17 cellular contexts compared by ENCODE assay signal in the genomic region with DNA sequence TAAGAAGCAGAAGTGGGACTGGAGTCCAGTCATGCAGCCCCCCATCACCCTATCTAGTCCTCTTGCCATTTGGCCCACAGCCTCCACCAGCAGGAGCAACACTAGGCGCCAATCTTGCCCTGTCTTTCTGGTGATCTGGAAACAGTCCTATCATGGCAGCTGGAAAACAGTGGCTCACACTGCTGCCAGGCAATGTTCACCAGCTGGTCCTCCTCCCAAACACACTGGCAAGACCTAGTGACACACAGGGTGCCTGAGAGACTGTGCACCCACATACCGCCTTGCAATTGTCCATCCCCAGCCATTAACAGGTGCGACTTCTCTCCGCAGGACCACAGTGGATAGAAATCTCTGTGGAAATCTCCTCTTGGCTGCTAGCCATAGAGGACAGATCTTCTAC.
"Had no signal": no experiment of that assay in that cellular context is flagged by ENCODE, and none has a peak within 500 bp of the region (broad histone marks: within the 10 kb centered on the region; RNA-seq: fewer than 3 reads in every experiment).

No MANE protein-coding gene starts in this region.

- H3K27ac ChIP-seq: cardiac muscle cell, dorsolateral prefrontal cortex, VCaP had no signal

- H3K27me3 ChIP-seq: ascending aorta, cardiac muscle cell, dorsolateral prefrontal cortex had no signal

- H3K4me3 ChIP-seq: ascending aorta, cardiac muscle cell, dorsolateral prefrontal cortex had no signal

- H3K9me3 ChIP-seq: ascending aorta had no signal

- H3K36me3 ChIP-seq: ascending aorta, cardiac muscle cell had no signal

- DNase-seq: activated CD4-positive, alpha-beta T cell treated with anti-CD3 and anti-CD28 coated beads for 1 hour; activated CD4-positive, alpha-beta T cell treated with anti-CD3 and anti-CD28 coated beads, Interleukin-2, amount 50 U/mL, for 4 hours; activated naive CD4-positive, alpha-beta T cell treated with anti-CD3 and anti-CD28 coated beads for 36 hours; activated naive CD8-positive, alpha-beta T cell treated with anti-CD3 and anti-CD28 coated beads, Interleukin-2, amount 50 U/mL, for 24 hours; dorsolateral prefrontal cortex; glutamatergic neuron; kidney glomerular epithelial cell; midbrain; stimulated activated CD4-positive, alpha-beta T cell treated with anti-CD3 and anti-CD28 coated beads, Interleukin-15, amount 100 ng/mL, for 24 hours; stimulated activated CD4-positive, alpha-beta T cell treated with anti-CD3 and anti-CD28 coated beads, Interleukin-4, amount 100 ng/mL, for 1 hour; stimulated activated naive CD4-positive, alpha-beta T cell; substantia nigra had no signal

- ATAC-seq: activated naive CD8-positive, alpha-beta T cell treated with anti-CD3 and anti-CD28 coated beads, Interleukin-2, amount 50 U/mL, for 24 hours; esophagus mucosa had no signal

- FAIRE-seq: endometrium had no signal
